In genomic region chr2:135531231-135532197, GRCh38 we compare ENCODE assay signal across 8 cellular contexts. TPM values are rescaled to one million over a fixed set of nuclear protein-coding genes. Genes with fewer than 3 reads are reported as not detected.
DNase-seq lines count a peak whose midpoint lies in the region; ATAC-seq and TF ChIP-seq lines count a peak whose summit lies in the region.

R3HDM1 (plus strand) TSS chr2:135531484; CDS start chr2:135604846, 73,362 bp downstream.

- no peak within 1 kb of the TSS for H3K4me3 Mint-ChIP-seq in activated naive CD8-positive, alpha-beta T cell treated with anti-CD3 and anti-CD28 coated beads, Interleukin-2, amount 10 ng/mL, durations not matched to agents 7 days and 5 days
- H3K4me3 Mint-ChIP-seq in osteocyte (ENCODE audit: unreplicated experiment): no peak within 1 kb of the TSS

- H3K27ac Mint-ChIP-seq in activated naive CD8-positive, alpha-beta T cell treated with anti-CD3 and anti-CD28 coated beads, Interleukin-2, amount 10 ng/mL, durations not matched to agents 7 days and 5 days: no peak within 1 kb of the TSS
- no peak within 1 kb of the TSS for H3K27ac Mint-ChIP-seq in osteocyte (ENCODE audit: unreplicated experiment)

- ATAC-seq in HG02678 (IDR thresholded peaks at IDR 0.05; ENCODE audit: unreplicated experiment): peak; percentile 77
- peak; percentile 82 for ATAC-seq in activated naive CD8-positive, alpha-beta T cell treated with anti-CD3 and anti-CD28 coated beads, Interleukin-2, amount 10 ng/mL, durations not matched to agents 7 days and 5 days (ENCODE audit: low read depth)

- H3K9me3 ChIP-seq in SU-DHL-6 (ENCODE audit: insufficient read depth, low read length) (no peaks in the 10 kb centered on the region), thymus (ENCODE audit: control insufficient read depth) (no peaks in the 10 kb centered on the region)

- H3K9me2 ChIP-seq in SU-DHL-6 (replicated peaks; ENCODE audit: insufficient read depth, low read length): no peaks in the 10 kb centered on the region

- peak within 1 kb of the TSS; percentile 88 for H3K9ac ChIP-seq in SU-DHL-6 (ENCODE audit: low read length)

- peak; percentile 45; the same call in 2 of the 3 replicates for TF ChIP-seq CTCF in GM12872 (IDR thresholded peaks at IDR 0.05; ENCODE audit: insufficient read depth, low read depth, low read length)
- no peak for TF ChIP-seq CTCF in SU-DHL-6 (IDR thresholded peaks at IDR 0.05; ENCODE audit: insufficient read depth, low read length, poor library complexity, severe bottlenecking)
- TF ChIP-seq CTCF in osteocyte (IDR thresholded peaks at IDR 0.05): peak; percentile 37

- peak within 1 kb of the TSS; percentile 85 for H3K4me2 ChIP-seq in SU-DHL-6 (ENCODE audit: low read depth, low read length, poor library complexity, severe bottlenecking)

- H3K79me2 ChIP-seq in SU-DHL-6 (ENCODE audit: insufficient read depth, low read length): peaks cover 82% of the 10 kb centered on the region

- peak within 1 kb of the TSS; percentile 65 for H2AFZ ChIP-seq in SU-DHL-6 (ENCODE audit: low read depth, low read length, severe bottlenecking)

- WGBS in thymus: under 1% methylated on average over 74 of the region's 75 CpGs

- H3K36me3 Mint-ChIP-seq in activated naive CD8-positive, alpha-beta T cell treated with anti-CD3 and anti-CD28 coated beads, Interleukin-2, amount 10 ng/mL, durations not matched to agents 7 days and 5 days: peaks cover 15% of the 10 kb centered on the region
- H3K36me3 Mint-ChIP-seq in osteocyte (ENCODE audit: unreplicated experiment): no peaks in the 10 kb centered on the region

- POLR2A ChIA-PET in activated naive CD8-positive, alpha-beta T cell treated with anti-CD3 and anti-CD28 coated beads, Interleukin-2, amount 10 ng/mL, durations not matched to agents 7 days and 5 days (lab: Charles Lee): interaction anchor here (0.6 to 2.1 kb wide), 10 partner anchors 9 to 613 kb away, joined by 3 to 17 read pairs (median 6); partner anchors contain the start of genes CCNT2, RAB3GAP1 and UBXN4

- DNase-seq in NCI-H128 (lab: John Stamatoyannopoulos, UW; ENCODE audit: unreplicated experiment): peak; percentile 97
- peak; percentile 87 for DNase-seq in activated naive CD8-positive, alpha-beta T cell treated with anti-CD3 and anti-CD28 coated beads, Interleukin-2, amount 10 ng/mL, durations not matched to agents 7 days and 5 days
- peak; percentile 89 to 100 (median 98) for DNase-seq in head of caudate nucleus
- DNase-seq in osteocyte (ENCODE audit: extremely low spot score, unreplicated experiment): peak; percentile 98

- peaks cover 9% of the 10 kb centered on the region for H3K4me1 ChIP-seq in thymus (ENCODE audit: control insufficient read depth, insufficient read depth, low read length)

- intact Hi-C loops in head of caudate nucleus (cut with DNase I): loop anchor here (5.0 to 10.0 kb wide), 3 partner anchors 211 to 614 kb away; partner anchors contain the start of genes CCNT2, RAB3GAP1 and UBXN4

- peak within 1 kb of the TSS; percentile 81 for H3K27ac ChIP-seq in SU-DHL-6 (ENCODE audit: low read depth, low read length)
- peak within 1 kb of the TSS; percentile 93 for H3K27ac ChIP-seq in thymus (ENCODE audit: low read depth)

- H3K36me3 ChIP-seq in SU-DHL-6 (ENCODE audit: low read length): no peaks in the 10 kb centered on the region
- no peaks in the 10 kb centered on the region for H3K36me3 ChIP-seq in thymus (ENCODE audit: control insufficient read depth, insufficient read depth)

- H3K4me3 ChIP-seq in SU-DHL-6 (ENCODE audit: insufficient read depth, low read length, poor library complexity, severe bottlenecking): peak within 1 kb of the TSS; percentile 96
- peak within 1 kb of the TSS; percentile 68 for H3K4me3 ChIP-seq in thymus (ENCODE audit: low read length)

- H4K20me1 ChIP-seq in SU-DHL-6 (ENCODE audit: low read depth, low read length): peaks cover 15% of the 10 kb centered on the region; the same call in 1 of the 2 replicates

- H3K4me1 Mint-ChIP-seq in activated naive CD8-positive, alpha-beta T cell treated with anti-CD3 and anti-CD28 coated beads, Interleukin-2, amount 10 ng/mL, durations not matched to agents 7 days and 5 days: peaks cover 31% of the 10 kb centered on the region
- H3K4me1 Mint-ChIP-seq in osteocyte (ENCODE audit: unreplicated experiment): peaks cover 26% of the 10 kb centered on the region

- no peaks in the 10 kb centered on the region for H3K9me3 Mint-ChIP-seq in activated naive CD8-positive, alpha-beta T cell treated with anti-CD3 and anti-CD28 coated beads, Interleukin-2, amount 10 ng/mL, durations not matched to agents 7 days and 5 days
- H3K9me3 Mint-ChIP-seq in osteocyte (ENCODE audit: unreplicated experiment): no peaks in the 10 kb centered on the region

- H3F3A ChIP-seq in SU-DHL-6 (ENCODE audit: insufficient read depth): peaks cover 5% of the 10 kb centered on the region; the same call in 1 of the 2 replicates

- H3K27me3 ChIP-seq in SU-DHL-6 (ENCODE audit: low read length) (no peaks in the 10 kb centered on the region), thymus (ENCODE audit: control insufficient read depth, insufficient read depth) (no peaks in the 10 kb centered on the region)

- H3K27me3 Mint-ChIP-seq in activated naive CD8-positive, alpha-beta T cell treated with anti-CD3 and anti-CD28 coated beads, Interleukin-2, amount 10 ng/mL, durations not matched to agents 7 days and 5 days: no peaks in the 10 kb centered on the region
- no peaks in the 10 kb centered on the region for H3K27me3 Mint-ChIP-seq in osteocyte (ENCODE audit: unreplicated experiment)

RNA-seq across cellular contexts. Expression of gene R3HDM1, which starts in this region (rescaled TPM):
- 10 to 100 TPM; 48.4 to 48.7 TPM for total RNA-seq in activated naive CD8-positive, alpha-beta T cell treated with anti-CD3 and anti-CD28 coated beads, Interleukin-2, amount 10 ng/mL, durations not matched to agents 7 days and 5 days
- total RNA-seq in osteocyte: 29.7 and 35.0 TPM in 2 replicates
- 19.3 TPM for polyA plus RNA-seq in thymus

Comparison
In these comparisons a context has a peak if more than half of its experiments do, and no peak if none do; other contexts are left out.
1. Peak in every context shown above with its lines: DNase-seq, ATAC-seq, H3K4me3 ChIP-seq and H3K27ac ChIP-seq.